14 cellular contexts compared by ENCODE assay signal in the genomic region with DNA sequence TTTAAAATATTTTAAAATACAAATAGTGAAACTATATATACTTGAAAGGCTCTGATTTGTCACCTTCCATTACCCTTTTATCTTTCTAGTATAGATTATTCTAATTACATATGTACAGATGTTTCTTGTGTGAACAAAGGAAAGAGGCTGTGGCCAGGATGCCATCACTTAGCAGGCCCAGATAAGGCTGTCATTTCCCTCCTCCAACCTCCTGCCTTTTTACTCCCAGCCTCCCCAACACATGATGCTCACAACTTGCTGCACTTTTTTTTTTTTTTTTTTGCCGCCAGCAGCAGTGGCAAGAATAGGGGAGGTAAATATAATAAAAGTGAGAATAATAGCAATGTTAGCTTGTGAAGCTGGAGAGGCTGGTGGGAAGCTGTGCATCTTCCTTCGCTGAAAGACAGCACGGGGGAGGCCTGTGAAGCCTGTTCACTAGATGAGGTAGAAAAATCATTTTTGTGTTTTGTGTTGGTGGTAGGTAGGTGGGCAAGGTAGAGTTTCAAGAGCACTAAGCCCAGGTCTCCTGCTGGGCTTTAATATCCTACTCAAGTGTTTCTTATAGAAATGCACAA. TPM values are rescaled to one million over a fixed set of nuclear protein-coding genes. Genes with fewer than 3 reads are reported as not detected.
DNase-seq lines count a peak whose midpoint lies in the region; TF ChIP-seq lines count a peak whose summit lies in the region.
"Had no signal": no experiment of that assay in that cellular context is flagged by ENCODE, and none has a peak within 500 bp of the region (broad histone marks: within the 10 kb centered on the region; RNA-seq: fewer than 3 reads in every experiment).

No MANE protein-coding gene starts in this region.

- POLR2A ChIA-PET in RWPE1 (lab: Yijun Ruan, JAX; ENCODE audit: low non-redundant PET), result no interaction called here

- peaks cover 15% of the 10 kb centered on the region for H3K4me1 Mint-ChIP-seq in mesothelial cell of epicardium

- no peak overlapping the region for H3K27ac ChIP-seq in RWPE1

- peaks cover 5% of the 10 kb centered on the region for H3K36me3 Mint-ChIP-seq in mesothelial cell of epicardium

- no peak overlapping the region for H3K4me3 Mint-ChIP-seq in mesothelial cell of epicardium
- H3K4me3 Mint-ChIP-seq: activated naive CD8-positive, alpha-beta T cell treated with anti-CD3 and anti-CD28 coated beads, Interleukin-2, amount 10 ng/mL, durations not matched to agents 7 days and 5 days; naive B cell had no signal

- H3K9me3 Mint-ChIP-seq in mesothelial cell of epicardium, result no peaks in the 10 kb centered on the region
- H3K9me3 Mint-ChIP-seq: activated naive CD8-positive, alpha-beta T cell treated with anti-CD3 and anti-CD28 coated beads, Interleukin-2, amount 10 ng/mL, durations not matched to agents 7 days and 5 days; naive B cell had no signal

- no peaks in the 10 kb centered on the region for H3K27me3 Mint-ChIP-seq in mesothelial cell of epicardium (ENCODE audit: low read depth)
- H3K27me3 Mint-ChIP-seq: activated naive CD8-positive, alpha-beta T cell treated with anti-CD3 and anti-CD28 coated beads, Interleukin-2, amount 10 ng/mL, durations not matched to agents 7 days and 5 days; naive B cell had no signal

- DNase-seq in NCI-H748 (lab: John Stamatoyannopoulos, UW; ENCODE audit: unreplicated experiment) (peak; percentile 27), NCI-H748 treated with DMSO at 0.1 percent for 48 hours (lab: John Stamatoyannopoulos, UW) (no peak), NCI-H226 (peak; percentile 25), dermis blood vessel endothelial cell (peak; percentile 33), pons (ENCODE audit: low spot score) (peak; percentile 28), mesothelial cell of epicardium (ENCODE audit: low spot score in 2 of 2, unreplicated experiment in 2 of 2) (no peak), NCI-H1092 (lab: John Stamatoyannopoulos, UW) (no peak), RWPE1 (ENCODE audit: low spot score) (no peak)
- DNase-seq: activated naive CD8-positive, alpha-beta T cell treated with anti-CD3 and anti-CD28 coated beads, Interleukin-2, amount 10 ng/mL, durations not matched to agents 7 days and 5 days; heart left ventricle; naive B cell; NCI-H2107; SW 1271 had no signal

- TF ChIP-seq CTCF in mesothelial cell of epicardium (IDR thresholded peaks at IDR 0.05; ENCODE audit: unreplicated experiment) (no peak), RWPE1 (conservative IDR thresholded peaks at IDR 0.05; ENCODE audit: low read depth) (no peak)

- CTCF ChIA-PET in RWPE1 (lab: Yijun Ruan, JAX), result interaction anchor here (0.7 kb wide), 1 partner anchor 106 kb away, joined by 8 read pairs; no protein-coding TSS in a partner anchor

- no peak overlapping the region for H3K27ac Mint-ChIP-seq in mesothelial cell of epicardium
- H3K27ac Mint-ChIP-seq: activated naive CD8-positive, alpha-beta T cell treated with anti-CD3 and anti-CD28 coated beads, Interleukin-2, amount 10 ng/mL, durations not matched to agents 7 days and 5 days had no signal

RNA-seq across cellular contexts. Expression of a gene that starts 42.4 kb away (rescaled TPM):
- total RNA-seq in dermis blood vessel endothelial cell, result 26.7 and 44.2 TPM in 2 replicates
- 19.9 to 23.1 TPM (median 23.0 TPM) in 3 replicates for total RNA-seq in mesothelial cell of epicardium
- total RNA-seq: HT1080 had no signal

Comparison
In these comparisons a context has a peak if more than half of its experiments do, and no peak if none do; other contexts are left out.
1. DNase-seq: peak in NCI-H748 (single experiment), NCI-H226 (single experiment), dermis blood vessel endothelial cell (single experiment) and pons (single experiment); none in NCI-H748 treated with DMSO at 0.1 percent for 48 hours (single experiment), mesothelial cell of epicardium (0 of 2), NCI-H1092 (single experiment) and RWPE1 (single experiment).